17 cellular contexts compared by ENCODE assay signal in genomic region chr15:37084602-37085001, GRCh38. TPM values are rescaled to one million over a fixed set of nuclear protein-coding genes. Genes with fewer than 3 reads are reported as not detected.
"Had no signal": no experiment of that assay in that cellular context is flagged by ENCODE, and none has a peak within 500 bp of the region (broad histone marks: within the 10 kb centered on the region; RNA-seq: fewer than 3 reads in every experiment).

No MANE protein-coding gene starts in this region.

- H3K9me3 Mint-ChIP-seq: activated CD4-positive, alpha-beta memory T cell treated with anti-CD3 and anti-CD28 coated beads for 36 hours; activated naive CD4-positive, alpha-beta T cell treated with anti-CD3 and anti-CD28 coated beads, Interleukin-2, amount 10 ng/mL, durations not matched to agents 7 days and 5 days; nephron; stimulated activated effector memory CD8-positive, alpha-beta T cell treated with anti-CD3 and anti-CD28 coated beads, Interleukin-12 subunit alpha, Interleukin-12 subunit beta, amount 100 ng/mL, for 72 hours; T-helper 1 cell treated with Interleukin-12 subunit alpha and Interleukin-12 subunit beta and Interleukin-4 antibody, amounts not matched to agents 30 μg/mL and 1 μg/mL, for 36 hours had no signal

- H3K36me3 Mint-ChIP-seq: activated CD4-positive, alpha-beta memory T cell treated with anti-CD3 and anti-CD28 coated beads for 36 hours; activated CD8-positive, alpha-beta memory T cell treated with anti-CD3 and anti-CD28 coated beads, Interleukin-2, amount 10 ng/mL, durations not matched to agents 7 days and 5 days; activated naive CD4-positive, alpha-beta T cell treated with anti-CD3 and anti-CD28 coated beads, Interleukin-2, amount 10 ng/mL, durations not matched to agents 7 days and 5 days; stimulated activated effector memory CD8-positive, alpha-beta T cell treated with anti-CD3 and anti-CD28 coated beads, Interleukin-12 subunit alpha, Interleukin-12 subunit beta, amount 100 ng/mL, for 72 hours had no signal

- H3K4me3 Mint-ChIP-seq: activated CD4-positive, alpha-beta memory T cell treated with anti-CD3 and anti-CD28 coated beads for 36 hours; activated CD4-positive, alpha-beta T cell treated with anti-CD3 and anti-CD28 coated beads for 36 hours; activated CD8-positive, alpha-beta memory T cell treated with anti-CD3 and anti-CD28 coated beads, Interleukin-2, amount 10 ng/mL, durations not matched to agents 7 days and 5 days; activated naive CD4-positive, alpha-beta T cell treated with anti-CD3 and anti-CD28 coated beads, Interleukin-2, amount 10 ng/mL, durations not matched to agents 7 days and 5 days; nephron; stimulated activated effector memory CD8-positive, alpha-beta T cell treated with anti-CD3 and anti-CD28 coated beads, Interleukin-12 subunit alpha, Interleukin-12 subunit beta, amount 100 ng/mL, for 72 hours; T-helper 1 cell treated with Interleukin-12 subunit alpha and Interleukin-12 subunit beta and Interleukin-4 antibody, amounts not matched to agents 30 μg/mL and 1 μg/mL, for 36 hours had no signal

- H3K27ac ChIP-seq: ascending aorta, colonic mucosa, psoas muscle, tibial artery, WERI-Rb-1 had no signal

- ATAC-seq: activated CD4-positive, alpha-beta T cell treated with anti-CD3 and anti-CD28 coated beads for 36 hours; activated CD8-positive, alpha-beta memory T cell treated with anti-CD3 and anti-CD28 coated beads, Interleukin-2, amount 10 ng/mL, durations not matched to agents 7 days and 5 days; psoas muscle; stimulated activated effector memory CD8-positive, alpha-beta T cell treated with anti-CD3 and anti-CD28 coated beads, Interleukin-12 subunit alpha, Interleukin-12 subunit beta, amount 100 ng/mL, for 72 hours had no signal

- H3K36me3 ChIP-seq: colonic mucosa had no signal

- H3K27me3 Mint-ChIP-seq: activated naive CD4-positive, alpha-beta T cell treated with anti-CD3 and anti-CD28 coated beads, Interleukin-2, amount 10 ng/mL, durations not matched to agents 7 days and 5 days had no signal

- H3K4me1 Mint-ChIP-seq: activated CD4-positive, alpha-beta T cell treated with anti-CD3 and anti-CD28 coated beads for 36 hours; activated CD8-positive, alpha-beta memory T cell treated with anti-CD3 and anti-CD28 coated beads, Interleukin-2, amount 10 ng/mL, durations not matched to agents 7 days and 5 days; activated naive CD4-positive, alpha-beta T cell treated with anti-CD3 and anti-CD28 coated beads, Interleukin-2, amount 10 ng/mL, durations not matched to agents 7 days and 5 days; stimulated activated effector memory CD8-positive, alpha-beta T cell treated with anti-CD3 and anti-CD28 coated beads, Interleukin-12 subunit alpha, Interleukin-12 subunit beta, amount 100 ng/mL, for 72 hours had no signal

- FAIRE-seq: urothelium cell line had no signal

- H3K27me3 ChIP-seq: ascending aorta, colonic mucosa, tibial artery had no signal

- H3K4me3 ChIP-seq: ascending aorta, colonic mucosa, psoas muscle, tibial artery had no signal

- H3K27ac Mint-ChIP-seq: activated CD4-positive, alpha-beta memory T cell treated with anti-CD3 and anti-CD28 coated beads for 36 hours; activated CD4-positive, alpha-beta T cell treated with anti-CD3 and anti-CD28 coated beads for 36 hours; activated CD8-positive, alpha-beta memory T cell treated with anti-CD3 and anti-CD28 coated beads, Interleukin-2, amount 10 ng/mL, durations not matched to agents 7 days and 5 days; activated naive CD4-positive, alpha-beta T cell treated with anti-CD3 and anti-CD28 coated beads, Interleukin-2, amount 10 ng/mL, durations not matched to agents 7 days and 5 days; stimulated activated effector memory CD8-positive, alpha-beta T cell treated with anti-CD3 and anti-CD28 coated beads, Interleukin-12 subunit alpha, Interleukin-12 subunit beta, amount 100 ng/mL, for 72 hours; T-helper 1 cell treated with Interleukin-12 subunit alpha and Interleukin-12 subunit beta and Interleukin-4 antibody, amounts not matched to agents 30 μg/mL and 1 μg/mL, for 36 hours had no signal

- H3K4me1 ChIP-seq: colonic mucosa, psoas muscle had no signal

- DNase-seq: activated CD4-positive, alpha-beta memory T cell treated with anti-CD3 and anti-CD28 coated beads for 36 hours; activated CD4-positive, alpha-beta T cell treated with anti-CD3 and anti-CD28 coated beads for 36 hours; activated CD8-positive, alpha-beta memory T cell treated with anti-CD3 and anti-CD28 coated beads, Interleukin-2, amount 10 ng/mL, durations not matched to agents 7 days and 5 days; activated naive CD4-positive, alpha-beta T cell treated with anti-CD3 and anti-CD28 coated beads, Interleukin-2, amount 10 ng/mL, durations not matched to agents 7 days and 5 days; activated T-cell treated with anti-CD3 and anti-CD28 coated beads, Interleukin-2, amount 50 U/mL, for 1 hour; colonic mucosa; effector CD4-positive, alpha-beta T cell; foreskin melanocyte; head of caudate nucleus; psoas muscle; tibial artery; WERI-Rb-1 had no signal

- H3K9me3 ChIP-seq: ascending aorta, colonic mucosa, psoas muscle, tibial artery had no signal

RNA-seq across cellular contexts. Expression of gene MEIS2, which starts 15.7 kb away (rescaled TPM):
- total RNA-seq: activated CD4-positive, alpha-beta memory T cell treated with anti-CD3 and anti-CD28 coated beads for 36 hours; activated CD4-positive, alpha-beta T cell treated with anti-CD3 and anti-CD28 coated beads for 36 hours had no signal
